In genomic region chr6:170293881-170294755, GRCh38 we compare ENCODE assay signal across 12 cellular contexts. TPM values are rescaled to one million over a fixed set of nuclear protein-coding genes. Genes with fewer than 3 reads are reported as not detected.
DNase-seq lines count a peak whose midpoint lies in the region; TF ChIP-seq lines count a peak whose summit lies in the region.
"Had no signal": no experiment of that assay in that cellular context is flagged by ENCODE, and none has a peak within 500 bp of the region (broad histone marks: within the 10 kb centered on the region; RNA-seq: fewer than 3 reads in every experiment).

No MANE protein-coding gene starts in this region.

- peaks cover 59% of the 10 kb centered on the region for H3K27me3 Mint-ChIP-seq in osteocyte (ENCODE audit: unreplicated experiment)

- H3K9me3 ChIP-seq in ectodermal cell (ENCODE audit: control insufficient read depth, low read length) = no peaks in the 10 kb centered on the region
- H3K9me3 ChIP-seq: mucosa of descending colon had no signal

- peak; percentile 35 for DNase-seq in NCI-H82 (lab: John Stamatoyannopoulos, UW)
- DNase-seq in NCI-H82 treated with DMSO at 0.1 percent for 48 hours (lab: John Stamatoyannopoulos, UW; ENCODE audit: unreplicated experiment) = no peak
- peak; percentile 46 for DNase-seq in NCI-H146 treated with DMSO at 0.1 percent for 48 hours (lab: John Stamatoyannopoulos, UW; ENCODE audit: unreplicated experiment)
- DNase-seq in osteocyte (ENCODE audit: extremely low spot score, unreplicated experiment) = no peak
- no peak for DNase-seq in mesenteric fat pad (ENCODE audit: low spot score)
- DNase-seq in stimulated activated naive CD4-positive, alpha-beta T cell (lab: John Stamatoyannopoulos, UW) = no peak
- DNase-seq in GM19240 (ENCODE audit: insufficient read length, low spot score) = no peak
- DNase-seq: activated CD4-positive, alpha-beta T cell treated with anti-CD3 and anti-CD28 coated beads for 36 hours; NCI-H2081 treated with DMSO at 0.1 percent for 48 hours had no signal

- H3K27ac ChIP-seq in ectodermal cell (ENCODE audit: insufficient read depth, low read depth, low read length, poor library complexity, severe bottlenecking) = peak overlapping the region; percentile 82
- H3K27ac ChIP-seq: hepatocyte had no signal

- H3K4me1 Mint-ChIP-seq in osteocyte (ENCODE audit: unreplicated experiment) = peaks cover 23% of the 10 kb centered on the region

- no peaks in the 10 kb centered on the region for H3K36me3 Mint-ChIP-seq in osteocyte (ENCODE audit: unreplicated experiment)

- peaks cover 82% of the 10 kb centered on the region for H3K27me3 ChIP-seq in ectodermal cell (ENCODE audit: control insufficient read depth, insufficient read depth, low read length, poor library complexity, severe bottlenecking)

- WGBS in ectodermal cell, 2 experiments = 3 to 6% methylated on average over 12 of the region's 12 CpGs

- TF ChIP-seq CTCF in osteocyte (IDR thresholded peaks at IDR 0.05) = no peak

- H3K4me1 ChIP-seq in ectodermal cell (ENCODE audit: control insufficient read depth, insufficient read depth, low read length) = peaks cover 30% of the 10 kb centered on the region

- no peak overlapping the region for H3K27ac Mint-ChIP-seq in osteocyte (ENCODE audit: unreplicated experiment)
- H3K27ac Mint-ChIP-seq: activated CD4-positive, alpha-beta T cell treated with anti-CD3 and anti-CD28 coated beads for 36 hours had no signal

- no peak overlapping the region for H3K4me3 ChIP-seq in ectodermal cell (ENCODE audit: insufficient read depth, low read depth, low read length)
- H3K4me3 ChIP-seq: hepatocyte, mucosa of descending colon had no signal

- H3K36me3 ChIP-seq in ectodermal cell (ENCODE audit: control insufficient read depth, insufficient read depth, low read length) = no peaks in the 10 kb centered on the region

- no peaks in the 10 kb centered on the region for H3K9me3 Mint-ChIP-seq in osteocyte (ENCODE audit: unreplicated experiment)

- H3K4me3 Mint-ChIP-seq in osteocyte (ENCODE audit: unreplicated experiment) = peak overlapping the region; percentile 65

RNA-seq across cellular contexts. Expression of gene DLL1, which starts 3.2 kb away (rescaled TPM):
- polyA plus RNA-seq in ectodermal cell (2013, experiment 1 of 4) = 44.1 TPM
- polyA plus RNA-seq in ectodermal cell (2013, experiment 2 of 4) = 61.6 TPM
- 59.0 TPM for polyA plus RNA-seq in ectodermal cell (2013, experiment 3 of 4)
- polyA plus RNA-seq in ectodermal cell (2013, experiment 4 of 4) = 67.6 TPM
- 1.6 and 2.6 TPM in 2 replicates for total RNA-seq in osteocyte
- 23.8 TPM for total RNA-seq in mesenteric fat pad

RNA-seq across cellular contexts. Expression of gene FAM120B, which starts 12.4 kb away (rescaled TPM):
- 30.6 TPM for polyA plus RNA-seq in ectodermal cell (2013, experiment 1 of 4)
- 33.5 TPM for polyA plus RNA-seq in ectodermal cell (2013, experiment 2 of 4)
- 20.1 TPM for polyA plus RNA-seq in ectodermal cell (2013, experiment 3 of 4)
- polyA plus RNA-seq in ectodermal cell (2013, experiment 4 of 4) = 21.9 TPM
- total RNA-seq in osteocyte (34.0 and 36.9 TPM in 2 replicates), mesenteric fat pad (27.8 TPM)

Comparison
In these comparisons a context has a peak if more than half of its experiments do, and no peak if none do; other contexts are left out.
1. DNase-seq: peak in NCI-H82 (single experiment) and NCI-H146 treated with DMSO at 0.1 percent for 48 hours (single experiment); none in NCI-H82 treated with DMSO at 0.1 percent for 48 hours (single experiment), osteocyte (single experiment), mesenteric fat pad (single experiment), stimulated activated naive CD4-positive, alpha-beta T cell (0 of 6) and GM19240 (single experiment).